Comparison of ENCODE assay signal across 8 cellular contexts in the genomic region with DNA sequence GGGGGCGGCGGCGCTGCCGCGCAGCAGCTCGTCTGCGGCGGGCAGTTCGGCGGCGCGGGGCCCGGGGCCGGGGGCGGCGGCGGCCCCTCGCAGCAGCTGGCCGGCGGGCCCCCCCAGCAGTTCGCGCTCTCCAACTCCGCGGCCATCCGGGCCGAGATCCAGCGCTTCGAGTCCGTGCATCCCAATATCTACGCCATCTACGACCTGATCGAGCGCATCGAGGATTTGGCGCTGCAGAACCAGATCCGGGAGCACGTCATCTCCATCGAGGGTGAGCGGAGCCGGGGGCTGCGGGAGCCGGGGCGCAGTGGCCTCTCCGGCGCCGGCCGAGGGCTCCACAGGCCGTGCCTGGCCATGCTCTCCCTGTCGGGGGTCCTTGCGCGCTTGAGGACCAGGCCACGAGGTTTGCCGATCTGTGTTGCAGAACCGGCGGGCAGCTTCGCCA. TPM values are rescaled to one million over a fixed set of nuclear protein-coding genes. Genes with fewer than 3 reads are reported as not detected.
A peak's percentile ranks its signal among the peaks of the same experiment; 100 is the strongest.
DNase-seq lines count a peak whose midpoint lies in the region; ATAC-seq and TF ChIP-seq lines count a peak whose summit lies in the region.

No MANE protein-coding gene starts in this region.

- peaks cover 0 to 9% of the 10 kb centered on the region in 2 donors for H3K27me3 Mint-ChIP-seq in effector memory CD8-positive, alpha-beta T cell
- peaks cover 0 to 36% (median 10%) of the 10 kb centered on the region in 5 donors for H3K27me3 Mint-ChIP-seq in naive thymus-derived CD8-positive, alpha-beta T cell

- no peaks in the 10 kb centered on the region for H3K9me2 ChIP-seq in SK-N-SH

- no peak overlapping the region for H2AFZ ChIP-seq in SK-N-SH (ENCODE audit: low read depth)

- ATAC-seq in effector memory CD8-positive, alpha-beta T cell (replicated peaks), result no peak
- peak in 1 of 2 donors; percentile 6 for ATAC-seq in naive thymus-derived CD8-positive, alpha-beta T cell
- ATAC-seq in HG03354 (IDR thresholded peaks at IDR 0.05; ENCODE audit: poor library complexity, severe bottlenecking, unreplicated experiment) (no peak), GM19397 (IDR thresholded peaks at IDR 0.05; ENCODE audit: unreplicated experiment) (no peak)

- peaks cover 44% of the 10 kb centered on the region for H4K20me1 ChIP-seq in SK-N-SH (ENCODE audit: insufficient read depth)

- H3F3A ChIP-seq in SK-N-SH (replicated peaks; ENCODE audit: insufficient read depth), result peaks cover 20% of the 10 kb centered on the region

- peaks cover 0 to 8% of the 10 kb centered on the region in 2 experiments for H3K36me3 ChIP-seq in SK-N-SH (replicated peaks in 1 of 2; ENCODE audit: control insufficient read depth in 1 of 2, insufficient read depth in 2 of 2, low read length in 1 of 2)

- no peak for TF ChIP-seq RAD21 in SK-N-SH (IDR thresholded peaks at IDR 0.05; ENCODE audit: low read length)

- TF ChIP-seq CTCF in SK-N-SH (IDR thresholded peaks at IDR 0.05), result no peak

- H3K4me2 ChIP-seq in SK-N-SH, result peak overlapping the region; percentile 99

- no peaks in the 10 kb centered on the region for H3K27me3 ChIP-seq in SK-N-SH (ENCODE audit: insufficient read depth)

- TF ChIP-seq EP300 in SK-N-SH (IDR thresholded peaks at IDR 0.05; ENCODE audit: borderline replicate concordance in 1 of 2, low read depth in 1 of 2, low read length in 1 of 2), result no peak

- H3K4me3 ChIP-seq in SK-N-SH (ENCODE audit: low read depth in 2 of 2, low read length in 1 of 2), result peak overlapping the region; percentile 90 to 100

- peak overlapping the region; percentile 58 to 87; a peak in 3 of 4 replicates for H3K27ac ChIP-seq in SK-N-SH (ENCODE audit: low read depth in 2 of 2, low read length in 1 of 2)

- H3K9me3 Mint-ChIP-seq in effector memory CD8-positive, alpha-beta T cell, result no peaks in the 10 kb centered on the region
- no peaks in the 10 kb centered on the region for H3K9me3 Mint-ChIP-seq in naive thymus-derived CD8-positive, alpha-beta T cell

- H3K4me1 ChIP-seq in SK-N-SH (ENCODE audit: control insufficient read depth in 1 of 2, insufficient read depth in 2 of 2, low read depth in 1 of 2, low read length in 1 of 2), result peaks cover 25 to 49% of the 10 kb centered on the region in 2 experiments

- POLR2A ChIA-PET in SK-N-SH (lab: Yijun Ruan, JAX), result interaction anchor here (0.7 to 1.3 kb wide), 3 partner anchors 9 to 74 kb away, joined by 3 to 4 read pairs (median 3); no protein-coding TSS in a partner anchor
- POLR2A ChIA-PET in naive thymus-derived CD8-positive, alpha-beta T cell (lab: Charles Lee), result interaction anchor here (0.6 to 5.1 kb wide), 3 partner anchors 29 to 78 kb away, joined by 3 to 23 read pairs (median 3); a partner anchor contains a TSS

- peak overlapping the region; percentile 77 to 83 for H3K4me3 Mint-ChIP-seq in effector memory CD8-positive, alpha-beta T cell
- H3K4me3 Mint-ChIP-seq in naive thymus-derived CD8-positive, alpha-beta T cell, result peak overlapping the region; percentile 78 to 94 (median 89)

- CTCF ChIA-PET in SK-N-SH (lab: Yijun Ruan, JAX), result interaction anchor here (0.5 to 21.3 kb wide), 21 partner anchors 9 to 639 kb away, joined by 3 to 474 read pairs (median 4); a partner anchor contains a TSS

- H3K9me3 ChIP-seq in SK-N-SH, result no peaks in the 10 kb centered on the region

- peak; percentile 8 for DNase-seq in activated effector memory CD4-positive, alpha-beta T cell treated with Interleukin-2 at 50 U/mL for 16 hours
- DNase-seq in activated effector memory CD4-positive, alpha-beta T cell treated with anti-CD3 and anti-CD28 coated beads, Interleukin-2, amount 50 U/mL, for 16 hours, result no peak
- DNase-seq in SK-N-SH (peak; percentile 77), NCI-H524 (lab: John Stamatoyannopoulos, UW) (no peak)
- DNase-seq in effector memory CD8-positive, alpha-beta T cell, result no peak
- DNase-seq in naive thymus-derived CD8-positive, alpha-beta T cell, result peak in 1 of 10 donors; percentile 38

- H3K9ac ChIP-seq in SK-N-SH, result peak overlapping the region; percentile 88

- peaks cover 11% of the 10 kb centered on the region for H3K36me3 Mint-ChIP-seq in effector memory CD8-positive, alpha-beta T cell (ENCODE audit: insufficient read depth)
- peaks cover 0 to 3% (median 0%) of the 10 kb centered on the region in 3 donors for H3K36me3 Mint-ChIP-seq in naive thymus-derived CD8-positive, alpha-beta T cell

- H3K27ac Mint-ChIP-seq in effector memory CD8-positive, alpha-beta T cell, result peak overlapping the region in 1 of 2 donors; percentile 22
- peak overlapping the region in 9 of 10 donors; percentile 48 to 90 (median 85) for H3K27ac Mint-ChIP-seq in naive thymus-derived CD8-positive, alpha-beta T cell

- peaks cover 64% of the 10 kb centered on the region for H3K79me2 ChIP-seq in SK-N-SH (ENCODE audit: insufficient read depth)

- 2% methylated on average over 10 of the region's 56 CpGs for WGBS in SK-N-SH (ENCODE audit: low lambda C conversion rate)

- peaks cover 27 to 37% of the 10 kb centered on the region in 2 donors for H3K4me1 Mint-ChIP-seq in effector memory CD8-positive, alpha-beta T cell (ENCODE audit: low read depth in 2 of 2)
- peaks cover 26 to 48% (median 43%) of the 10 kb centered on the region in 4 donors for H3K4me1 Mint-ChIP-seq in naive thymus-derived CD8-positive, alpha-beta T cell

TF ChIP-seq in SK-N-SH, 30 proteins besides CTCF, POLR2A, EP300 and RAD21:
- 0 out of 2 replicates have a peak, but pooled peaks have one; percentile 42 for TF ChIP-seq GATA2 (CRISPR knock-in tag; IDR thresholded peaks at IDR 0.05)
- TF ChIP-seq, protein P1, sequence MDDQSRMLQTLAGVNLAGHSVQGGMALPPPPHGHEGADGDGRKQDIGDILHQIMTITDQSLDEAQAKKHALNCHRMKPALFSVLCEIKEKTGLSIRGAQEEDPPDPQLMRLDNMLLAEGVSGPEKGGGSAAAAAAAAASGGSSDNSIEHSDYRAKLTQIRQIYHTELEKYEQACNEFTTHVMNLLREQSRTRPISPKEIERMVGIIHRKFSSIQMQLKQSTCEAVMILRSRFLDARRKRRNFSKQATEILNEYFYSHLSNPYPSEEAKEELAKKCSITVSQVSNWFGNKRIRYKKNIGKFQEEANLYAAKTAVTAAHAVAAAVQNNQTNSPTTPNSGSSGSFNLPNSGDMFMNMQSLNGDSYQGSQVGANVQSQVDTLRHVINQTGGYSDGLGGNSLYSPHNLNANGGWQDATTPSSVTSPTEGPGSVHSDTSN (IDR thresholded peaks at IDR 0.05), result no peak

RNA-seq across cellular contexts. Expression of a gene that starts 0.5 kb away (rescaled TPM):
- 108 and 126 TPM in 2 replicates for polyA plus RNA-seq in SK-N-SH (2012; rRNA removed)
- 61.7 and 84.8 TPM in 2 replicates for polyA plus RNA-seq in SK-N-SH (2012; cell fraction: cytosol; rRNA removed)
- 361 and 701 TPM in 2 replicates for polyA plus RNA-seq in SK-N-SH (2012; cell fraction: nucleus; rRNA removed)
- total RNA-seq in naive thymus-derived CD8-positive, alpha-beta T cell, result 10 to 100 TPM; 35.2 to 36.9 TPM
- polyA plus RNA-seq in naive thymus-derived CD8-positive, alpha-beta T cell, result 1 to 10 TPM; 1.1 to 6.0 (median 3.7) TPM

RNA-seq across cellular contexts. Expression of a gene that starts 3.5 kb away (rescaled TPM):
- polyA plus RNA-seq in SK-N-SH (2012; rRNA removed), result 37.8 and 60.6 TPM in 2 replicates
- 21.7 and 37.0 TPM in 2 replicates for polyA plus RNA-seq in SK-N-SH (2012; cell fraction: cytosol; rRNA removed)
- 58.0 and 66.2 TPM in 2 replicates for polyA plus RNA-seq in SK-N-SH (2012; cell fraction: nucleus; rRNA removed)
- total RNA-seq in naive thymus-derived CD8-positive, alpha-beta T cell, result 10 to 100 TPM; 41.8 to 45.6 TPM
- 10 to 100 TPM; 42.9 to 70.6 (median 49.1) TPM for polyA plus RNA-seq in naive thymus-derived CD8-positive, alpha-beta T cell

RNA-seq across cellular contexts. Expression of a gene that starts 6.2 kb away (rescaled TPM):
- polyA plus RNA-seq in SK-N-SH (2012; rRNA removed), result 125 and 148 TPM in 2 replicates
- 34.4 and 60.5 TPM in 2 replicates for polyA plus RNA-seq in SK-N-SH (2012; cell fraction: cytosol; rRNA removed)
- 699 and 1,159 TPM in 2 replicates for polyA plus RNA-seq in SK-N-SH (2012; cell fraction: nucleus; rRNA removed)
- 100 to 1,000 TPM; 145 TPM for total RNA-seq in naive thymus-derived CD8-positive, alpha-beta T cell
- polyA plus RNA-seq in naive thymus-derived CD8-positive, alpha-beta T cell, result 10 to 100 TPM; 38.8 to 63.6 (median 44.2) TPM

RNA-seq across cellular contexts. Expression of a gene that starts 27.4 kb away (rescaled TPM):
- polyA plus RNA-seq in SK-N-SH (2012; rRNA removed), result 123 and 167 TPM in 2 replicates
- 60.6 and 67.2 TPM in 2 replicates for polyA plus RNA-seq in SK-N-SH (2012; cell fraction: cytosol; rRNA removed)
- 478 and 1,049 TPM in 2 replicates for polyA plus RNA-seq in SK-N-SH (2012; cell fraction: nucleus; rRNA removed)
- total RNA-seq in naive thymus-derived CD8-positive, alpha-beta T cell, result 10 to 100 TPM; 52.5 to 60.6 TPM
- polyA plus RNA-seq in naive thymus-derived CD8-positive, alpha-beta T cell, result 10 to 100 TPM; 10.1 to 18.0 (median 14.8) TPM

RNA-seq across cellular contexts. Expression of a gene that starts 29.1 kb away (rescaled TPM):
- polyA plus RNA-seq in SK-N-SH (2012; rRNA removed), result 123 and 125 TPM in 2 replicates
- 97.6 and 104 TPM in 2 replicates for polyA plus RNA-seq in SK-N-SH (2012; cell fraction: cytosol; rRNA removed)
- 77.3 and 91.3 TPM in 2 replicates for polyA plus RNA-seq in SK-N-SH (2012; cell fraction: nucleus; rRNA removed)
- 1 to 10 TPM; 4.1 to 6.0 TPM for total RNA-seq in naive thymus-derived CD8-positive, alpha-beta T cell
- polyA plus RNA-seq in naive thymus-derived CD8-positive, alpha-beta T cell, result 10 to 100 TPM; 10.7 to 13.2 (median 11.7) TPM

Comparison
In these comparisons a context has a peak if more than half of its experiments do, and no peak if none do; other contexts are left out.
1. DNase-seq: peak in activated effector memory CD4-positive, alpha-beta T cell treated with Interleukin-2 at 50 U/mL for 16 hours (single experiment) and SK-N-SH (single experiment); none in activated effector memory CD4-positive, alpha-beta T cell treated with anti-CD3 and anti-CD28 coated beads, Interleukin-2, amount 50 U/mL, for 16 hours (single experiment), effector memory CD8-positive, alpha-beta T cell (0 of 3) and NCI-H524 (0 of 2).
2. RNA of a gene that starts 0.5 kb away (polyA plus RNA-seq): 61.7 to 701 TPM in SK-N-SH; 1.1 to 6.0 TPM in naive thymus-derived CD8-positive, alpha-beta T cell; every median in the first group is over 4 times any median in the second.